12 cellular contexts compared by ENCODE assay signal in genomic region chr1:225498539-225499135, GRCh38.
A peak's percentile ranks its signal among the peaks of the same experiment; 100 is the strongest.
DNase-seq lines count a peak whose midpoint lies in the region; ATAC-seq, FAIRE-seq and TF ChIP-seq lines count a peak whose summit lies in the region.
"Had no signal": no experiment of that assay in that cellular context is flagged by ENCODE, and none has a peak within 500 bp of the region (broad histone marks: within the 10 kb centered on the region; RNA-seq: fewer than 3 reads in every experiment).

No MANE protein-coding gene starts in this region.

- POLR2A ChIA-PET in IMR-90 (lab: Charles Lee; ENCODE audit: unreplicated experiment): interaction anchor here (0.5 kb wide), 1 partner anchor 281 kb away, joined by 5 read pairs; no protein-coding TSS in a partner anchor
- POLR2A ChIA-PET in GM12878 (lab: Charles Lee): no interaction called here
- POLR2A ChIA-PET in T-cell (lab: Charles Lee): interaction anchor here in 1 of 2 donors (0.5 kb wide), 1 partner anchor 713 kb away, joined by 3 read pairs; no protein-coding TSS in a partner anchor

- H3K56ac ChIP-seq in IMR-90 (ENCODE audit: extremely low read depth, insufficient read depth, low read length): no peak overlapping the region

- FAIRE-seq in GM12878 (lab: Jason Lieb, UNC): no peak

- peak; percentile 68 for DNase-seq in IMR-90
- DNase-seq in GM12878 (ENCODE audit: low read depth, low spot score): no peak
- DNase-seq in myocyte (ENCODE audit: low read depth): peak; percentile 66
- no peak for DNase-seq in DMS53 treated with DMSO at 0.1 percent for 48 hours (lab: John Stamatoyannopoulos, UW; ENCODE audit: unreplicated experiment)
- DNase-seq in NCI-H2196 (lab: John Stamatoyannopoulos, UW; ENCODE audit: unreplicated experiment): no peak
- no peak for DNase-seq in T-cell
- DNase-seq: activated naive CD4-positive, alpha-beta T cell treated with anti-CD3 and anti-CD28 coated beads, Interleukin-2, amount 50 U/mL, for 16 hours; DMS153; effector memory CD8-positive, alpha-beta T cell; ovary had no signal

- H2AFZ ChIP-seq in IMR-90 (replicated peaks; ENCODE audit: low read length, poor library complexity): no peak overlapping the region
- no peak overlapping the region for H2AFZ ChIP-seq in GM12878 (ENCODE audit: control insufficient read depth, low read depth, low read length)

- no peak overlapping the region for H3K18ac ChIP-seq in IMR-90 (ENCODE audit: low read depth, low read length)

- in situ Hi-C loops in IMR-90 (cut with MboI; ENCODE audit: low sequenced_read_pairs): no loop called here
- in situ Hi-C loops in GM12878 (cut with MboI): no loop called here

- TF ChIP-seq RAD21 in IMR-90 (IDR thresholded peaks at IDR 0.05; ENCODE audit: low read length) (no peak), GM12878 (IDR thresholded peaks at IDR 0.05; ENCODE audit: insufficient read depth, low read depth, low read length) (no peak)

- no peak overlapping the region for H2AK9ac ChIP-seq in IMR-90 (replicated peaks; ENCODE audit: low read depth, low read length, poor library complexity)

- no peak overlapping the region for H3K9ac ChIP-seq in BLaER1
- H3K9ac ChIP-seq in IMR-90 (ENCODE audit: low read depth, low read length): no peak overlapping the region
- no peak overlapping the region for H3K9ac ChIP-seq in GM12878 (ENCODE audit: control insufficient read depth, insufficient read depth, low read length)

- H2BK15ac ChIP-seq in IMR-90 (ENCODE audit: low read depth, low read length): no peak overlapping the region

- peaks cover 3% of the 10 kb centered on the region; the same call in 1 of the 2 replicates for H3K9me1 ChIP-seq in IMR-90 (ENCODE audit: insufficient read depth, low read length)

- dilution Hi-C loops in IMR-90 (cut with HindIII; ENCODE audit: low sequenced_read_pairs, unreplicated experiment): no loop called here

- H3K36me3 ChIP-seq in BLaER1 (peaks cover 16% of the 10 kb centered on the region; the same call in 1 of the 2 replicates), IMR-90 (ENCODE audit: control insufficient read depth, insufficient read depth, low read length) (peaks cover 3% of the 10 kb centered on the region), GM12878 (ENCODE audit: control insufficient read depth in 2 of 2, insufficient read depth in 2 of 2, low read length in 1 of 2) (no peaks in the 10 kb centered on the region)
- H3K36me3 ChIP-seq: ovary had no signal

- no peaks in the 10 kb centered on the region for H3K9me3 ChIP-seq in BLaER1
- no peaks in the 10 kb centered on the region for H3K9me3 ChIP-seq in IMR-90 (ENCODE audit: control insufficient read depth, insufficient read depth, low read length)
- H3K9me3 ChIP-seq in GM12878 (replicated peaks; ENCODE audit: control insufficient read depth, insufficient read depth, low read length): no peaks in the 10 kb centered on the region
- H3K9me3 ChIP-seq: ovary had no signal

- no peak overlapping the region for H3K14ac ChIP-seq in IMR-90 (replicated peaks; ENCODE audit: low read depth, low read length)

- H3K79me2 ChIP-seq in GM12878 (ENCODE audit: control insufficient read depth, insufficient read depth, low read length): no peaks in the 10 kb centered on the region

- ATAC-seq in IMR-90 (ENCODE audit: low read depth) (peak; percentile 83), GM12878 (peak; percentile 38; the same call in 2 of the 3 replicates), GM21717 (IDR thresholded peaks at IDR 0.05; ENCODE audit: unreplicated experiment) (no peak), T-cell (replicated peaks in 1 of 4) (no peak)
- ATAC-seq: effector memory CD8-positive, alpha-beta T cell had no signal

- peaks cover 3 to 7% of the 10 kb centered on the region in 2 experiments; a peak in 2 of 4 replicates for H3K79me1 ChIP-seq in IMR-90 (ENCODE audit: low read depth in 1 of 2, low read length in 2 of 2)

- H3K9me3 Mint-ChIP-seq in T-cell: no peaks in the 10 kb centered on the region
- H3K9me3 Mint-ChIP-seq: effector memory CD8-positive, alpha-beta T cell had no signal

- no peak overlapping the region for H2BK120ac ChIP-seq in IMR-90 (ENCODE audit: low read depth, low read length)

- H3K27me3 ChIP-seq in BLaER1: no peaks in the 10 kb centered on the region
- H3K27me3 ChIP-seq in IMR-90 (ENCODE audit: control insufficient read depth, insufficient read depth, low read length): no peaks in the 10 kb centered on the region
- no peaks in the 10 kb centered on the region for H3K27me3 ChIP-seq in GM12878 (replicated peaks in 1 of 2; ENCODE audit: control insufficient read depth in 2 of 2, insufficient read depth in 2 of 2, low read length in 1 of 2)
- H3K27me3 ChIP-seq: ovary had no signal

- peaks cover 9 to 13% (median 11%) of the 10 kb centered on the region in 3 donors for H3K4me1 Mint-ChIP-seq in T-cell

- no peak overlapping the region for H2AK5ac ChIP-seq in IMR-90 (ENCODE audit: low read depth, low read length)

- SMC1A ChIA-PET in GM12878 (lab: Charles Lee; ENCODE audit: uncharacterized antibody, unreplicated experiment): interaction anchor here (0.6 to 1.3 kb wide), 5 partner anchors 10 to 534 kb away, joined by 3 to 7 read pairs (median 4); no protein-coding TSS in a partner anchor

- 0 out of 2 replicates have a peak overlapping the region, but pooled peaks have one; percentile 4 for H3K23ac ChIP-seq in IMR-90 (ENCODE audit: low read depth, low read length)

- H3K4ac ChIP-seq in IMR-90 (ENCODE audit: low read depth, low read length): no peak overlapping the region

- H3K27me3 Mint-ChIP-seq in T-cell: peaks cover 8 to 20% of the 10 kb centered on the region in 2 donors

- H4K20me1 ChIP-seq in BLaER1 (no peaks in the 10 kb centered on the region), IMR-90 (ENCODE audit: insufficient read depth, low read length) (peaks cover 3% of the 10 kb centered on the region; the same call in 1 of the 2 replicates), GM12878 (ENCODE audit: control insufficient read depth, insufficient read depth) (no peaks in the 10 kb centered on the region)

- no peak for TF ChIP-seq POLR2A in IMR-90 (IDR thresholded peaks at IDR 0.05; ENCODE audit: low read depth, low read length)
- no peak for TF ChIP-seq POLR2A in GM12878 (IDR thresholded peaks at IDR 0.05; ENCODE audit: low read depth, low read length)

- H3K27ac ChIP-seq in BLaER1 (0 out of 2 replicates have a peak overlapping the region, but pooled peaks have one; percentile 16), IMR-90 (ENCODE audit: insufficient read depth, low read length) (no peak overlapping the region), GM12878 (ENCODE audit: control insufficient read depth, insufficient read depth) (no peak overlapping the region)
- H3K27ac ChIP-seq: ovary had no signal

- no peak overlapping the region for H3K27ac Mint-ChIP-seq in T-cell
- H3K27ac Mint-ChIP-seq: effector memory CD8-positive, alpha-beta T cell had no signal

- no peak overlapping the region for H2BK5ac ChIP-seq in IMR-90 (ENCODE audit: low read depth, low read length, poor library complexity, severe bottlenecking)

- H4K5ac ChIP-seq in IMR-90 (ENCODE audit: low read depth, low read length): no peak overlapping the region

- H4K8ac ChIP-seq in IMR-90 (ENCODE audit: low read depth in 2 of 2, low read length in 2 of 2): peak overlapping the region in 1 of 2 experiments; percentile 48; a peak in 2 of 4 replicates

- H3K4me3 ChIP-seq in BLaER1 (no peak overlapping the region), IMR-90 (ENCODE audit: insufficient read depth, low read depth, low read length) (no peak overlapping the region), GM12878 (no peak overlapping the region)
- H3K4me3 ChIP-seq: ovary had no signal

- RAD21 ChIA-PET in GM12878 (lab: Charles Lee; ENCODE audit: unreplicated experiment): no interaction called here

- H3K4me2 ChIP-seq in BLaER1: peak overlapping the region; percentile 62
- H3K4me2 ChIP-seq in IMR-90 (ENCODE audit: low read depth, low read length): no peak overlapping the region
- H3K4me2 ChIP-seq in GM12878 (ENCODE audit: control insufficient read depth, insufficient read depth): no peak overlapping the region

- no TSS peak for BruUV-seq in IMR-90 (replicated peaks; lab: Mats Ljungman, UMichigan)
- no TSS peak for BruUV-seq in GM12878 (replicated peaks; lab: Mats Ljungman, UMichigan)

- no peaks in the 10 kb centered on the region for H3K36me3 Mint-ChIP-seq in T-cell

- intact Hi-C loops in IMR-90 (cut with micrococcal nuclease) (no loop called here), GM12878 (cut with micrococcal nuclease; ENCODE audit: unreplicated experiment) (no loop called here)

- TF ChIP-seq EP300 in GM12878 (IDR thresholded peaks at IDR 0.05; ENCODE audit: borderline replicate concordance in 1 of 2, control insufficient read depth in 1 of 2, low read depth in 2 of 2, low read length in 2 of 2): no peak

- CTCF ChIA-PET in IMR-90 (lab: Yijun Ruan, JAX): interaction anchor here (0.7 to 2.0 kb wide), 4 partner anchors 18 to 274 kb away, joined by 3 to 6 read pairs (median 4); no protein-coding TSS in a partner anchor
- CTCF ChIA-PET in GM12878 (lab: Yijun Ruan, JAX): interaction anchor here (1.1 kb wide), 1 partner anchor 17 kb away, joined by 3 read pairs; no protein-coding TSS in a partner anchor
- CTCF ChIA-PET in T-cell (lab: Charles Lee): no interaction called here

- H3K4me1 ChIP-seq in BLaER1 (peaks cover 19% of the 10 kb centered on the region), IMR-90 (ENCODE audit: control insufficient read depth, insufficient read depth, low read length) (0 out of 2 replicates have a peak, but pooled peaks cover 2% of the 10 kb centered on the region), GM12878 (ENCODE audit: control insufficient read depth, insufficient read depth, low read length) (no peaks in the 10 kb centered on the region)

- no CpG with 5 or more reads among the region's 4 CpGs for WGBS in IMR-90 (ENCODE audit: extremely low coverage in 2 of 2, insufficient read length in 1 of 2), 2 experiments
- WGBS in GM12878 (ENCODE audit: insufficient coverage, insufficient replicate concordance, low lambda C conversion rate, missing lambda C conversion rate): 19% methylated on average over 4 of the region's 4 CpGs

- H3K4me3 Mint-ChIP-seq in T-cell: no peak overlapping the region
- H3K4me3 Mint-ChIP-seq: effector memory CD8-positive, alpha-beta T cell had no signal

- H4K91ac ChIP-seq in IMR-90 (ENCODE audit: insufficient read depth, low read depth, low read length): no peak overlapping the region

- no peak for TF ChIP-seq CTCF in IMR-90 (conservative IDR thresholded peaks at IDR 0.05; ENCODE audit: low read depth, low read length)
- no peak for TF ChIP-seq CTCF in GM12878 (IDR thresholded peaks at IDR 0.05 in 2 of 3, conservative IDR thresholded peaks at IDR 0.05 in 1 of 3; ENCODE audit: control insufficient read depth in 2 of 3, extremely low read depth in 1 of 3, insufficient read depth in 1 of 3, low read depth in 3 of 3, low read length in 3 of 3)

- no peak overlapping the region for H2BK20ac ChIP-seq in IMR-90 (ENCODE audit: low read depth, low read length)

TF ChIP-seq in IMR-90, 13 proteins besides CTCF, POLR2A, EP300 and RAD21:
- TF ChIP-seq CEBPB (IDR thresholded peaks at IDR 0.05; ENCODE audit: low read depth, low read length) (0 out of 2 replicates have a peak, but pooled peaks have one; percentile 16), CHD1 (IDR thresholded peaks at IDR 0.05; ENCODE audit: low read depth, low read length) (no peak)

Comparison
In these comparisons a context has a peak if more than half of its experiments do, and no peak if none do; other contexts are left out.
1. ATAC-seq: peak in IMR-90 (single experiment) and GM12878 (single experiment); none in GM21717 (single experiment) and T-cell (0 of 4).
2. DNase-seq: peak in IMR-90 (single experiment) and myocyte (single experiment); none in GM12878 (single experiment), DMS53 treated with DMSO at 0.1 percent for 48 hours (single experiment), NCI-H2196 (single experiment) and T-cell (0 of 34).
3. CTCF ChIA-PET loops: an anchor here in IMR-90 (0.7 to 2.0 kb wide) and GM12878 (1.1 kb wide); none called in T-cell.